In genomic region chr20:10565191-10565921, GRCh38 we compare ENCODE assay signal across 9 cellular contexts.
DNase-seq lines count a peak whose midpoint lies in the region; ATAC-seq and TF ChIP-seq lines count a peak whose summit lies in the region.
"Had no signal": no experiment of that assay in that cellular context is flagged by ENCODE, and none has a peak within 500 bp of the region (broad histone marks: within the 10 kb centered on the region; RNA-seq: fewer than 3 reads in every experiment).

No MANE protein-coding gene starts in this region.

- peak overlapping the region; percentile 57 for H3K27ac Mint-ChIP-seq in MCF 10A (ENCODE audit: low read depth, unreplicated experiment)
- no peak overlapping the region for H3K27ac Mint-ChIP-seq in activated CD8-positive, alpha-beta T cell treated with anti-CD3 and anti-CD28 coated beads for 36 hours

- CTCF ChIA-PET in MCF 10A (lab: Yijun Ruan, JAX), result interaction anchor here (0.7 to 1.3 kb wide), 6 partner anchors 7 to 622 kb away, joined by 3 to 5 read pairs (median 3); no protein-coding TSS in a partner anchor
- CTCF ChIA-PET in activated CD8-positive, alpha-beta T cell treated with anti-CD3 and anti-CD28 coated beads for 36 hours (lab: Charles Lee), result no interaction called here

- no peaks in the 10 kb centered on the region for H3K9me3 ChIP-seq in stomach

- TF ChIP-seq CTCF in MCF 10A (IDR thresholded peaks at IDR 0.05; ENCODE audit: unreplicated experiment) (no peak), stomach (IDR thresholded peaks at IDR 0.05) (no peak)
- no peak for TF ChIP-seq CTCF in activated CD8-positive, alpha-beta T cell treated with anti-CD3 and anti-CD28 coated beads for 36 hours (IDR thresholded peaks at IDR 0.05)

- no peak overlapping the region for H3K4me3 Mint-ChIP-seq in MCF 10A (ENCODE audit: unreplicated experiment)
- no peak overlapping the region for H3K4me3 Mint-ChIP-seq in activated CD8-positive, alpha-beta T cell treated with anti-CD3 and anti-CD28 coated beads for 36 hours

- H3K4me3 ChIP-seq in stomach, result no peak overlapping the region

- no peaks in the 10 kb centered on the region for H3K4me1 Mint-ChIP-seq in MCF 10A (ENCODE audit: insufficient read depth, unreplicated experiment)
- peaks cover 23% of the 10 kb centered on the region for H3K4me1 Mint-ChIP-seq in activated CD8-positive, alpha-beta T cell treated with anti-CD3 and anti-CD28 coated beads for 36 hours (ENCODE audit: low read depth)

- H3K9me3 Mint-ChIP-seq in MCF 10A (ENCODE audit: unreplicated experiment), result no peaks in the 10 kb centered on the region
- H3K9me3 Mint-ChIP-seq in activated CD8-positive, alpha-beta T cell treated with anti-CD3 and anti-CD28 coated beads for 36 hours, result no peaks in the 10 kb centered on the region

- TF ChIP-seq EP300 in stomach (IDR thresholded peaks at IDR 0.05), result no peak

- POLR2A ChIA-PET in MCF 10A (lab: Yijun Ruan, JAX), result interaction anchor here (0.5 to 3.3 kb wide), 12 partner anchors 9 to 1186 kb away, joined by 3 to 19 read pairs (median 3); partner anchors contain the start of gene JAG1
- POLR2A ChIA-PET in activated CD8-positive, alpha-beta T cell treated with anti-CD3 and anti-CD28 coated beads for 36 hours (lab: Charles Lee), result no interaction called here

- H3K4me1 ChIP-seq in stomach, result peaks cover 0 to 15% (median 2%) of the 10 kb centered on the region in 4 donors

- H3K36me3 ChIP-seq in stomach, result peaks cover 0 to 8% (median 4%) of the 10 kb centered on the region in 4 donors

- DNase-seq in HCEC 1CT, result peak; percentile 80
- peak; percentile 66 for DNase-seq in MCF 10A (ENCODE audit: unreplicated experiment)
- DNase-seq in kidney tubule cell (ENCODE audit: low spot score), result peak; percentile 50
- DNase-seq in stomach, result no peak
- no peak for DNase-seq in activated CD8-positive, alpha-beta T cell treated with anti-CD3 and anti-CD28 coated beads for 36 hours
- no peak for DNase-seq in NCI-H446 (lab: John Stamatoyannopoulos, UW)
- no peak for DNase-seq in nucleus accumbens (lab: John Stamatoyannopoulos, UW)
- DNase-seq: activated CD4-positive, CD25-positive, alpha-beta regulatory T cell treated with anti-CD3 and anti-CD28 coated beads, Interleukin-2, amount 50 U/mL, for 72 hours had no signal

- intact Hi-C loops in MCF 10A (cut with micrococcal nuclease) (no loop called here), stomach (cut with DNase I; ENCODE audit: low total_unique reads) (no loop called here)
- intact Hi-C loops in activated CD8-positive, alpha-beta T cell treated with anti-CD3 and anti-CD28 coated beads for 36 hours (cut with micrococcal nuclease), result no loop called here

- BruUV-seq in MCF 10A (replicated peaks; lab: Mats Ljungman, UMichigan), result no TSS peak

- no peak for ATAC-seq in activated CD8-positive, alpha-beta T cell treated with anti-CD3 and anti-CD28 coated beads for 36 hours
- ATAC-seq in HG03457 (IDR thresholded peaks at IDR 0.05; ENCODE audit: unreplicated experiment), result no peak

- WGBS in stomach, 5 donors, result 69 to 92% (median 84%) methylated on average over 6 of the region's 6 CpGs

- H3K27me3 Mint-ChIP-seq in MCF 10A (ENCODE audit: insufficient read depth, unreplicated experiment), result no peaks in the 10 kb centered on the region
- H3K27me3 Mint-ChIP-seq in activated CD8-positive, alpha-beta T cell treated with anti-CD3 and anti-CD28 coated beads for 36 hours, result no peaks in the 10 kb centered on the region

- peaks cover 27% of the 10 kb centered on the region for H3K36me3 Mint-ChIP-seq in MCF 10A (ENCODE audit: insufficient read depth, unreplicated experiment)
- H3K36me3 Mint-ChIP-seq in activated CD8-positive, alpha-beta T cell treated with anti-CD3 and anti-CD28 coated beads for 36 hours (ENCODE audit: low read depth), result peaks cover 49% of the 10 kb centered on the region

- H3K27me3 ChIP-seq in stomach, result no peaks in the 10 kb centered on the region

- peak overlapping the region in 4 of 5 donors; percentile 26 to 56 (median 38) for H3K27ac ChIP-seq in stomach

- TF ChIP-seq POLR2A in stomach (IDR thresholded peaks at IDR 0.05), result no peak

Comparison
In these comparisons a context has a peak if more than half of its experiments do, and no peak if none do; other contexts are left out.
1. DNase-seq: peak in HCEC 1CT (single experiment), MCF 10A (single experiment) and kidney tubule cell (single experiment); none in stomach (single experiment), activated CD8-positive, alpha-beta T cell treated with anti-CD3 and anti-CD28 coated beads for 36 hours (single experiment), NCI-H446 (0 of 2) and nucleus accumbens (0 of 56).